1 cellular context compared by ENCODE assay signal in genomic region chr3:108588616-108589015, GRCh38.
TF ChIP-seq lines count a peak whose summit lies in the region.

No MANE protein-coding gene starts in this region.

TF ChIP-seq in IMR-90, 13 proteins besides CTCF, POLR2A, EP300 and RAD21 (continued from another document):
- TF ChIP-seq NFE2L2 (IDR thresholded peaks at IDR 0.05; ENCODE audit: low read depth, low read length) (no peak), RFX5 (IDR thresholded peaks at IDR 0.05; ENCODE audit: low read depth, low read length) (no peak), MAFK (IDR thresholded peaks at IDR 0.05; ENCODE audit: low read depth, low read length) (no peak), CHD1 (IDR thresholded peaks at IDR 0.05; ENCODE audit: low read depth, low read length) (no peak), MAZ (IDR thresholded peaks at IDR 0.05; ENCODE audit: borderline replicate concordance, low read depth, low read length) (no peak)
